ENCODE assay signal across 17 cellular contexts in genomic region chr7:156665101-156665500, GRCh38. TPM values are rescaled to one million over a fixed set of nuclear protein-coding genes. Genes with fewer than 3 reads are reported as not detected.
DNase-seq lines count a peak whose midpoint lies in the region; ATAC-seq and TF ChIP-seq lines count a peak whose summit lies in the region.
"Had no signal": no experiment of that assay in that cellular context is flagged by ENCODE, and none has a peak within 500 bp of the region (broad histone marks: within the 10 kb centered on the region; RNA-seq: fewer than 3 reads in every experiment).

No MANE protein-coding gene starts in this region.

- H3K36me3 ChIP-seq in cardiac muscle cell = no peaks in the 10 kb centered on the region
- H3K36me3 ChIP-seq in mesendoderm (ENCODE audit: control insufficient read depth, insufficient read depth, low read length) = no peaks in the 10 kb centered on the region

- H3K27ac ChIP-seq in cardiac muscle cell (peak overlapping the region; percentile 51), mesendoderm (ENCODE audit: low read depth, low read length) (no peak overlapping the region)
- H3K27ac ChIP-seq: 22Rv1 had no signal

- no peak overlapping the region for H2BK5ac ChIP-seq in mesendoderm (ENCODE audit: low read length)

- CTCF ChIA-PET in activated naive CD4-positive, alpha-beta T cell treated with anti-CD3 and anti-CD28 coated beads, Interleukin-2, amount 10 ng/mL, durations not matched to agents 7 days and 5 days (lab: Charles Lee) = no interaction called here

- H3K79me1 ChIP-seq in mesendoderm (ENCODE audit: low read length) = no peaks in the 10 kb centered on the region

- no peaks in the 10 kb centered on the region for H3K27me3 Mint-ChIP-seq in activated naive CD4-positive, alpha-beta T cell treated with anti-CD3 and anti-CD28 coated beads, Interleukin-2, amount 10 ng/mL, durations not matched to agents 7 days and 5 days

- H3K27me3 ChIP-seq in cardiac muscle cell (no peaks in the 10 kb centered on the region), mesendoderm (ENCODE audit: insufficient read depth, low read length, poor library complexity) (no peaks in the 10 kb centered on the region)

- H2BK15ac ChIP-seq in mesendoderm (replicated peaks; ENCODE audit: low read depth) = no peak overlapping the region

- no peak overlapping the region for H4K5ac ChIP-seq in mesendoderm (ENCODE audit: low read length)

- no peak overlapping the region for H3K18ac ChIP-seq in mesendoderm (ENCODE audit: low read length)

- H3K9me3 Mint-ChIP-seq in activated naive CD4-positive, alpha-beta T cell treated with anti-CD3 and anti-CD28 coated beads, Interleukin-2, amount 10 ng/mL, durations not matched to agents 7 days and 5 days = no peaks in the 10 kb centered on the region
- H3K9me3 Mint-ChIP-seq: CD8-positive, alpha-beta T cell had no signal

- H3K4me1 Mint-ChIP-seq in activated naive CD4-positive, alpha-beta T cell treated with anti-CD3 and anti-CD28 coated beads, Interleukin-2, amount 10 ng/mL, durations not matched to agents 7 days and 5 days = no peaks in the 10 kb centered on the region

- H3K4me2 ChIP-seq in mesendoderm (ENCODE audit: low read length) = no peak overlapping the region

- peak; percentile 6 to 36 for DNase-seq in cardiac muscle cell (ENCODE audit: low read depth in 1 of 2, low spot score in 1 of 2)
- DNase-seq in cardiac septum (ENCODE audit: low spot score) = no peak
- peak; percentile 28 for DNase-seq in choroid plexus epithelial cell (ENCODE audit: low read depth)
- peak; percentile 85 for DNase-seq in mesendoderm
- DNase-seq in activated naive CD4-positive, alpha-beta T cell treated with anti-CD3 and anti-CD28 coated beads, Interleukin-2, amount 10 ng/mL, durations not matched to agents 7 days and 5 days = no peak
- DNase-seq in activated T-cell treated with anti-CD3 and anti-CD28 coated beads, Interleukin-2, amount 50 U/mL, for 1 hour = no peak
- no peak for DNase-seq in activated CD4-positive, alpha-beta T cell treated with anti-CD3 and anti-CD28 coated beads for 4 hours
- DNase-seq: CD8-positive, alpha-beta T cell; DND-41; GF-D8; MV-4-11; NCI-H1417 treated with DMSO at 0.1 percent for 48 hours; NCI-H2029; NCI-H510A treated with DMSO at 0.1 percent for 48 hours; SIG-M5 had no signal

- no peak for TF ChIP-seq CTCF in cardiac muscle cell (IDR thresholded peaks at IDR 0.05; ENCODE audit: low read depth, low read length)
- no peak for TF ChIP-seq CTCF in choroid plexus epithelial cell (conservative IDR thresholded peaks at IDR 0.05; ENCODE audit: low read depth, low read length)

- H3K23ac ChIP-seq in mesendoderm (ENCODE audit: low read length) = no peak overlapping the region

- no peak overlapping the region for H3K27ac Mint-ChIP-seq in activated naive CD4-positive, alpha-beta T cell treated with anti-CD3 and anti-CD28 coated beads, Interleukin-2, amount 10 ng/mL, durations not matched to agents 7 days and 5 days
- H3K27ac Mint-ChIP-seq: CD8-positive, alpha-beta T cell had no signal

- H3K9me3 ChIP-seq in cardiac muscle cell (ENCODE audit: low read depth) = no peaks in the 10 kb centered on the region

- no peaks in the 10 kb centered on the region for H3K79me2 ChIP-seq in mesendoderm (ENCODE audit: control insufficient read depth, insufficient read depth, low read length)

- intact Hi-C loops in cardiac septum (cut with DNase I) = no loop called here

- no peaks in the 10 kb centered on the region for H3K36me3 Mint-ChIP-seq in activated naive CD4-positive, alpha-beta T cell treated with anti-CD3 and anti-CD28 coated beads, Interleukin-2, amount 10 ng/mL, durations not matched to agents 7 days and 5 days

- no peak overlapping the region for H3K4ac ChIP-seq in mesendoderm (ENCODE audit: low read depth, low read length)

- no peak overlapping the region for H4K8ac ChIP-seq in mesendoderm (ENCODE audit: low read depth, low read length)

- no peak for ATAC-seq in HG02970 (IDR thresholded peaks at IDR 0.05; ENCODE audit: low FRiP score, unreplicated experiment)
- ATAC-seq: CD8-positive, alpha-beta T cell had no signal

- H3K9ac ChIP-seq in mesendoderm (ENCODE audit: low read length) = no peak overlapping the region

- no peak overlapping the region for H2AK5ac ChIP-seq in mesendoderm (ENCODE audit: low read length)

- H3K4me3 ChIP-seq in cardiac muscle cell (no peak overlapping the region), choroid plexus epithelial cell (ENCODE audit: low read depth, low read length) (no peak overlapping the region), mesendoderm (ENCODE audit: low read length) (no peak overlapping the region)

- no peak overlapping the region for H3K56ac ChIP-seq in mesendoderm (ENCODE audit: low read length)

- WGBS in mesendoderm (ENCODE audit: extremely low coverage, insufficient coverage, low lambda C conversion rate) = no CpG with 5 or more reads among the region's 4 CpGs

- no peak overlapping the region for H2BK120ac ChIP-seq in mesendoderm (ENCODE audit: low read depth, low read length)

- H3K4me1 ChIP-seq in cardiac muscle cell (ENCODE audit: low read depth) = peaks cover 8% of the 10 kb centered on the region
- peaks cover 5% of the 10 kb centered on the region for H3K4me1 ChIP-seq in mesendoderm (ENCODE audit: control insufficient read depth, low read depth, low read length)

- H3K4me3 Mint-ChIP-seq in activated naive CD4-positive, alpha-beta T cell treated with anti-CD3 and anti-CD28 coated beads, Interleukin-2, amount 10 ng/mL, durations not matched to agents 7 days and 5 days = no peak overlapping the region
- H3K4me3 Mint-ChIP-seq: CD8-positive, alpha-beta T cell had no signal

RNA-seq across cellular contexts. Expression of gene RNF32, which starts 24.5 kb away (rescaled TPM):
- total RNA-seq in cardiac muscle cell (0.92 and 3.2 TPM in 2 replicates), cardiac septum (0.38 TPM)
- polyA plus RNA-seq in cardiac muscle cell = 0.96 and 2.3 TPM in 2 replicates
- 1.7 TPM for polyA plus RNA-seq in mesendoderm (2013, experiment 1 of 2)
- 1.4 TPM for polyA plus RNA-seq in mesendoderm (2013, experiment 2 of 2)

Comparison
In these comparisons a context has a peak if more than half of its experiments do, and no peak if none do; other contexts are left out.
1. DNase-seq: peak in cardiac muscle cell (2 of 2), choroid plexus epithelial cell (single experiment) and mesendoderm (single experiment); none in cardiac septum (single experiment), activated naive CD4-positive, alpha-beta T cell treated with anti-CD3 and anti-CD28 coated beads, Interleukin-2, amount 10 ng/mL, durations not matched to agents 7 days and 5 days (single experiment), activated T-cell treated with anti-CD3 and anti-CD28 coated beads, Interleukin-2, amount 50 U/mL, for 1 hour (single experiment) and activated CD4-positive, alpha-beta T cell treated with anti-CD3 and anti-CD28 coated beads for 4 hours (0 of 2).